19 cellular contexts compared by ENCODE assay signal in the genomic region with DNA sequence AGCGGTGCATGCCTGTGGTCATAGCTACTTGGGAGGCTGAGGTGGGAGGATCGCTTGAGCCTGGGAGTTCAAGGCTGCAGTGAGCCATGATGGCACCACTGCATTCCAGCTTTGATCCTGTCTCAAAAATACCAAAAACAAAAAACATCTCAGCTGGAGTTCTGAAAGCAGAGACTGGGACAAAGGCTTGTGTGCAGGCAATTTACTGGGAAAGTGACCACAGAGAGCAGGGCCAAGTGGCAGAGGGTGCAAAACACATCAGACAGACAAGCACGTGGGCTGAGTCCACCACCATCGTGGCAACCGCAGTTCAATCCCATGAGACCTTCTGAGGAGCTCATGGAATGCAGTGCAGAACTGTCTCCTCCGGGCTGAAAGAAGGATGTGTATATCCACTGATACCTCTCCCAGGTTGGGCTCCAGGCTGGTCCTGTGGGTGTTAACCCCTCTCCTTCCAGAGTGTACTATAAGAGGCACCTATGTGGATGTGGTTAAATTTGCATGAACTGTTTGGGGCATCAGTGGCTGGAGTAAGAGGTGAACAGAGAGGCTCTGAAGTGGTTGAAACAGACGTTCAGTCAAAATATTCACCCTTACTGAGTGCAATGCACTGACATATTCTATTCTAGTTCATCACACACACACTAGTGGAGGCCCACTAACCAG. TPM values are rescaled to one million over a fixed set of nuclear protein-coding genes. Genes with fewer than 3 reads are reported as not detected.
DNase-seq lines count a peak whose midpoint lies in the region; ATAC-seq and TF ChIP-seq lines count a peak whose summit lies in the region.
"Had no signal": no experiment of that assay in that cellular context is flagged by ENCODE, and none has a peak within 500 bp of the region (broad histone marks: within the 10 kb centered on the region; RNA-seq: fewer than 3 reads in every experiment).

No MANE protein-coding gene starts in this region.

- ATAC-seq in activated naive CD4-positive, alpha-beta T cell treated with anti-CD3 and anti-CD28 coated beads, Interleukin-2, amount 50 U/mL, for 72 hours, result no peak
- no peak for ATAC-seq in activated CD4-positive, CD25-positive, alpha-beta regulatory T cell treated with anti-CD3 and anti-CD28 coated beads, Interleukin-2, amount 50 U/mL, for 24 hours
- ATAC-seq: mucosa of descending colon had no signal

- no peak for TF ChIP-seq POLR2A in esophagus squamous epithelium (IDR thresholded peaks at IDR 0.05)

- H3K27ac ChIP-seq in cingulate gyrus (ENCODE audit: low read depth, low read length) (peak overlapping the region; percentile 39), esophagus squamous epithelium (no peak overlapping the region), substantia nigra (ENCODE audit: low read depth, low read length, poor library complexity, severe bottlenecking) (no peak overlapping the region)
- H3K27ac ChIP-seq: breast epithelium, C4-2B, prostate gland, upper lobe of left lung had no signal

- no peaks in the 10 kb centered on the region for H3K9me3 Mint-ChIP-seq in osteocyte (ENCODE audit: unreplicated experiment)
- H3K9me3 Mint-ChIP-seq in activated naive CD4-positive, alpha-beta T cell treated with anti-CD3 and anti-CD28 coated beads, Interleukin-2, amount 50 U/mL, for 72 hours, result no peaks in the 10 kb centered on the region

- DNase-seq in GM03348 (ENCODE audit: low spot score) (peak; percentile 46), NCI-H69 (lab: John Stamatoyannopoulos, UW) (peak; percentile 24), osteocyte (ENCODE audit: extremely low spot score, unreplicated experiment) (no peak), esophagus squamous epithelium (lab: John Stamatoyannopoulos, UW) (no peak), substantia nigra (lab: John Stamatoyannopoulos, UW) (no peak)
- DNase-seq in activated naive CD4-positive, alpha-beta T cell treated with anti-CD3 and anti-CD28 coated beads, Interleukin-2, amount 50 U/mL, for 72 hours (ENCODE audit: low spot score in 2 of 2), result no peak
- DNase-seq: effector memory CD4-positive, alpha-beta T cell; mucosa of descending colon; NCI-H1436 treated with DMSO at 0.1 percent for 48 hours; NCI-H526 treated with DMSO at 0.1 percent for 48 hours; stimulated activated CD4-positive, alpha-beta T cell treated with anti-CD3 and anti-CD28 coated beads, Interleukin-1b, Interleukin-23, amount 100 ng/mL, for 48 hours; stimulated activated CD8-positive, alpha-beta memory T cell treated with anti-CD3 and anti-CD28 coated beads, Interleukin-4, amount 100 ng/mL, for 48 hours; T-helper 9 cell; upper lobe of left lung had no signal

- 68 to 72% methylated on average over 7 of the region's 7 CpGs for WGBS in esophagus squamous epithelium, 2 donors

- TF ChIP-seq CTCF in osteocyte (IDR thresholded peaks at IDR 0.05), result no peak
- TF ChIP-seq CTCF in esophagus squamous epithelium (IDR thresholded peaks at IDR 0.05), result no peak

- intact Hi-C loops in esophagus squamous epithelium (cut with DNase I), result no loop called here

- H3K4me1 Mint-ChIP-seq in osteocyte (ENCODE audit: unreplicated experiment), result peaks cover 34% of the 10 kb centered on the region

- no peak overlapping the region for H3K4me3 ChIP-seq in esophagus squamous epithelium
- H3K4me3 ChIP-seq: breast epithelium, mucosa of descending colon, prostate gland, upper lobe of left lung had no signal

- H3K4me3 Mint-ChIP-seq in osteocyte (ENCODE audit: unreplicated experiment), result no peak overlapping the region

- peaks cover 0 to 29% (median 0%) of the 10 kb centered on the region in 3 donors for H3K36me3 ChIP-seq in esophagus squamous epithelium
- H3K36me3 ChIP-seq: breast epithelium, prostate gland had no signal

- peaks cover 0 to 12% (median 4%) of the 10 kb centered on the region in 3 donors for H3K4me1 ChIP-seq in esophagus squamous epithelium
- H3K4me1 ChIP-seq: breast epithelium, prostate gland had no signal

- H3K36me3 Mint-ChIP-seq in osteocyte (ENCODE audit: unreplicated experiment), result peaks cover 10% of the 10 kb centered on the region
- H3K36me3 Mint-ChIP-seq in activated naive CD4-positive, alpha-beta T cell treated with anti-CD3 and anti-CD28 coated beads, Interleukin-2, amount 50 U/mL, for 72 hours, result no peaks in the 10 kb centered on the region

- H3K27ac Mint-ChIP-seq in osteocyte (ENCODE audit: unreplicated experiment), result peak overlapping the region; percentile 31
- no peak overlapping the region for H3K27ac Mint-ChIP-seq in activated naive CD4-positive, alpha-beta T cell treated with anti-CD3 and anti-CD28 coated beads, Interleukin-2, amount 50 U/mL, for 72 hours

- H3K9me3 ChIP-seq in esophagus squamous epithelium, result no peaks in the 10 kb centered on the region
- H3K9me3 ChIP-seq: breast epithelium, mucosa of descending colon, prostate gland, upper lobe of left lung had no signal

- H3K27me3 ChIP-seq in esophagus squamous epithelium, result no peaks in the 10 kb centered on the region
- H3K27me3 ChIP-seq: breast epithelium, upper lobe of left lung had no signal

- H3K27me3 Mint-ChIP-seq in osteocyte (ENCODE audit: unreplicated experiment), result no peaks in the 10 kb centered on the region

RNA-seq across cellular contexts. Expression of a gene that starts 10.8 kb away (rescaled TPM):
- total RNA-seq in osteocyte (16.0 and 19.7 TPM in 2 replicates), esophagus squamous epithelium (10 to 100 TPM in 3 of 4 donors, 1 to 10 TPM in 1; 9.0 to 15.4 (median 11.4) TPM)
- 10 to 100 TPM; 12.9 to 22.1 TPM for total RNA-seq in activated naive CD4-positive, alpha-beta T cell treated with anti-CD3 and anti-CD28 coated beads, Interleukin-2, amount 50 U/mL, for 72 hours

RNA-seq across cellular contexts. Expression of a gene that starts 11.0 kb away (rescaled TPM):
- total RNA-seq in osteocyte (242 and 252 TPM in 2 replicates), esophagus squamous epithelium (10 to 100 TPM; 41.2 to 80.1 (median 64.1) TPM)
- 100 to 1,000 TPM in 1 of 2 donors, 10 to 100 TPM in 1; 63.6 to 113 TPM for total RNA-seq in activated naive CD4-positive, alpha-beta T cell treated with anti-CD3 and anti-CD28 coated beads, Interleukin-2, amount 50 U/mL, for 72 hours

RNA-seq across cellular contexts. Expression of a gene that starts 55.6 kb away (rescaled TPM):
- total RNA-seq in osteocyte (0.21 and 0.27 TPM in 2 replicates), esophagus squamous epithelium (under 1 TPM in 3 of 4 donors, not detected in 1; 0.40 to 0.57 (median 0.47) TPM)
- total RNA-seq in activated naive CD4-positive, alpha-beta T cell treated with anti-CD3 and anti-CD28 coated beads, Interleukin-2, amount 50 U/mL, for 72 hours, result under 1 TPM in 1 of 2 donors, not detected in 1; 0.18 TPM
- total RNA-seq: mucosa of descending colon had no signal

Comparison
In these comparisons a context has a peak if more than half of its experiments do, and no peak if none do; other contexts are left out.
1. DNase-seq: peak in GM03348 (single experiment) and NCI-H69 (single experiment); none in osteocyte (single experiment), esophagus squamous epithelium (single experiment), substantia nigra (0 of 49) and activated naive CD4-positive, alpha-beta T cell treated with anti-CD3 and anti-CD28 coated beads, Interleukin-2, amount 50 U/mL, for 72 hours (0 of 2).